8 cellular contexts compared by ENCODE assay signal in the genomic region with DNA sequence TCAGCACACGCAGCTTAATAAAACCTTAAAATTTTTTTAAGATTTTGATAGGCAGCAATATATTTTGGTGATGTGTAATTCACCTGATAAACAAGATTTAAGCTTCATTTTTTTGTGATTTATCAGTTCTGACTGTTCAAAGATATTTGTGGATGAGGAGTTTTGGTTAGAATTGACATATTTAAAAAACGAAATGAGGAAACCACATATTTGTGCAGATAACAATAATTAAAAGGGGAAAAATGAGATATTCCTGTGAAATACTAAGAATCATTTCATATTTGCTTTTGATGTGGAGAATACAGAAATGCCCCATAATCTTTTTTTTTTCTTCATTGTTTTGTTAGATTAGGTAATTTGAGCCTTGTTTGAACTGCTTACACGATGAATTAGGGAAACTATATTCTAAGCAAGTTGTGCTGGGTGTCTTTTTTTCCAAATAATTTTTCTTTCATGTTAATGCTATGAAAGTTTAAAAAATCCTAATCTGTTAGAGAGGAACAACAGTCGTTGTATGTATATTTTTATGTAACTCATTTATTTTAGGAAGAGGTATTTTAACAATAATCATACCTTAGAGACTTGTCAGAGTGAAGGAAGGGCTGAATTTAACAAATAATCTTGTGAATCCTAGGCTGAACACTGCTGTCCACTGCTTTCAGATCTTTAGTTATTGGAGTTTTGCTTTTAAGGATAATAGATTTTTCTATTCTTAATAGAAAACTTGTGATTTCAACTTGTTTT. TPM values are rescaled to one million over a fixed set of nuclear protein-coding genes. Genes with fewer than 3 reads are reported as not detected.
DNase-seq lines count a peak whose midpoint lies in the region; ATAC-seq and TF ChIP-seq lines count a peak whose summit lies in the region.

No MANE protein-coding gene starts in this region.

- no peaks in the 10 kb centered on the region for H3K9me3 Mint-ChIP-seq in central memory CD8-positive, alpha-beta T cell
- no peaks in the 10 kb centered on the region for H3K9me3 Mint-ChIP-seq in naive B cell

- no peaks in the 10 kb centered on the region for H3K36me3 ChIP-seq in BJ (ENCODE audit: control insufficient read depth, insufficient read depth, low read length)
- peaks cover 13% of the 10 kb centered on the region for H3K36me3 ChIP-seq in KOPT-K1 (ENCODE audit: insufficient read depth, low read length)

- peaks cover 53% of the 10 kb centered on the region for H3K4me1 Mint-ChIP-seq in central memory CD8-positive, alpha-beta T cell
- peaks cover 36 to 64% (median 59%) of the 10 kb centered on the region in 3 donors for H3K4me1 Mint-ChIP-seq in naive B cell

- H3K4me3 Mint-ChIP-seq in central memory CD8-positive, alpha-beta T cell, result peak overlapping the region; percentile 94
- peak overlapping the region; percentile 84 to 96 (median 93) for H3K4me3 Mint-ChIP-seq in naive B cell

- no peak for TF ChIP-seq CTCF in BJ (IDR thresholded peaks at IDR 0.05; ENCODE audit: insufficient read depth, low read depth, low read length)

- H3K27me3 ChIP-seq in BJ (ENCODE audit: control insufficient read depth, insufficient read depth, low read length), result no peaks in the 10 kb centered on the region

- POLR2A ChIA-PET in BJ (lab: Charles Lee), result interaction anchor here (0.6 kb wide), 2 partner anchors 198 to 210 kb away, joined by 3 to 5 read pairs; no protein-coding TSS in a partner anchor

- no peaks in the 10 kb centered on the region for H3K27me3 Mint-ChIP-seq in central memory CD8-positive, alpha-beta T cell
- no peaks in the 10 kb centered on the region for H3K27me3 Mint-ChIP-seq in naive B cell

- H3K36me3 Mint-ChIP-seq in central memory CD8-positive, alpha-beta T cell (ENCODE audit: insufficient read depth), result peaks cover 25% of the 10 kb centered on the region
- peaks cover 0 to 9% of the 10 kb centered on the region in 2 donors for H3K36me3 Mint-ChIP-seq in naive B cell

- no peaks in the 10 kb centered on the region for H3K9me3 ChIP-seq in KOPT-K1 (ENCODE audit: insufficient read depth, low read length, poor library complexity, severe bottlenecking)

- peak overlapping the region; percentile 31 for H3K4me3 ChIP-seq in BJ (ENCODE audit: low read depth, low read length)

- DNase-seq in BJ (ENCODE audit: low read depth), result no peak
- no peak for DNase-seq in central memory CD8-positive, alpha-beta T cell (ENCODE audit: low spot score in 2 of 2)
- DNase-seq in naive B cell, result no peak
- no peak for DNase-seq in DMS53 treated with DMSO at 0.1 percent for 48 hours (lab: John Stamatoyannopoulos, UW; ENCODE audit: unreplicated experiment)
- DNase-seq in H4 (ENCODE audit: low spot score), result no peak
- no peak for DNase-seq in activated gamma-delta T cell (lab: John Stamatoyannopoulos, UW)
- no peak for DNase-seq in NCI-H187 (lab: John Stamatoyannopoulos, UW)

- H3K27ac ChIP-seq in KOPT-K1 (ENCODE audit: low read depth, low read length, poor library complexity, severe bottlenecking), result peak overlapping the region; percentile 18

- no peak for ATAC-seq in central memory CD8-positive, alpha-beta T cell (replicated peaks; ENCODE audit: extremely low read depth, poor library complexity, severe bottlenecking)
- no peak for ATAC-seq in naive B cell (ENCODE audit: low read depth in 2 of 2)

- peak overlapping the region; percentile 96 for H3K27ac Mint-ChIP-seq in central memory CD8-positive, alpha-beta T cell (ENCODE audit: low read depth)
- H3K27ac Mint-ChIP-seq in naive B cell, result peak overlapping the region; percentile 23 to 98 (median 82)

- CTCF ChIA-PET in BJ (lab: Yijun Ruan, JAX), result no interaction called here

RNA-seq across cellular contexts. Expression of a gene that starts 4.0 kb away (rescaled TPM):
- 14.1 and 17.0 TPM in 2 replicates for polyA plus RNA-seq in BJ (2011; rRNA removed)
- 102 and 103 TPM in 2 replicates for polyA minus RNA-seq in BJ (2011; rRNA and poly(A)+ RNA removed)
- 10 to 100 TPM; 16.6 to 44.1 (median 27.5) TPM for polyA plus RNA-seq in naive B cell (ENCODE audit: low read depth in 6 of 6)
- total RNA-seq in H4 (2014; rRNA removed; shearing (Covaris generic)), result 5.6 and 8.0 TPM in 2 replicates
